Comparison of ENCODE assay signal across 9 cellular contexts in the genomic region with DNA sequence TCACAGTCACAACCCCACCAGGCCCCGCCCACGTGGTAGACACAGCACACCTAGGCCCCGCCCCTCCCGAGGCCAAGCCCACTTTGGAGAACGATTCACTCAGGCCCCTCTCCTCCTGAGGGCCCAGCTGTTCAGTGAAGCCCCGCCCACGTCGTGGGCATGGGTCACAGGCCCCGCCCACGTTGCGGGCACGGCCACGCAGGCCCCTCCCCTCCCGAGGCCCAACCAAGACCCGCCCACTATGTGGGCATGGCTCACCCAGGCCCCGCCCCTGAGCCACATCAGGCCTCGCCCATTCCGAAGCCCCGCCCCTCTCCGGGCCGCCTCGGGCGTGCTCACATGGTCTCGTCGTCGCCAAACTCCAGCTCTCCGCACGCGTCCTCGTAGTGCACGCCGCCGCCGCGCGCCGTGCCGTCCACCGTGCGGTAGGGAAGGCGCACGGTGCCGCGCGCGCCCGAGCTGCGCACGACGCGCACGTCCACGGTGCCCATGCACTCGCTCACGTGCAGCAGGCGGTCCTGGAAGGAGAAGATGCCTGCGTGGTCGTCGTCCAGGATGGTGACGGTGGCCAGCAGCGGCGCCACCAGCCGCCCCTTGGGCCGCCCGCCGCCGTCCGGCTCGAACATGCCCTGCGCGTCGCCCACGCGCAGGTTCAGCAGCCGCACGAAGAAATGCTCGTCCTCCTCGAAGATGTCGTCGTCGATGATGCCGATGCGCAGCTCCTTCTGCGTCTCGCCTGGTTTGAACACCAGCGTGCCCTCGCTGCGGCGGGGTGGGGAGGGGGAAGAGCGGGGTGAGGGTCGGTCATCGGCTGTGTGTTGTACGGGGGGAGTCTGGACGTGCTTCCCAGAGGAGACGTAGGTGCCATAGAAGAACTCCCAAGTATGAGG. TPM values are rescaled to one million over a fixed set of nuclear protein-coding genes. Genes with fewer than 3 reads are reported as not detected.
A peak's percentile ranks its signal among the peaks of the same experiment; 100 is the strongest.
DNase-seq lines count a peak whose midpoint lies in the region; ATAC-seq, FAIRE-seq and TF ChIP-seq lines count a peak whose summit lies in the region.
"Had no signal": no experiment of that assay in that cellular context is flagged by ENCODE, and none has a peak within 500 bp of the region (broad histone marks: within the 10 kb centered on the region; RNA-seq: fewer than 3 reads in every experiment).

No MANE protein-coding gene starts in this region.

- H3K27ac Mint-ChIP-seq in activated T-cell treated with anti-CD3 and anti-CD28 coated beads, Interleukin-2, amount 50 U/mL, for 72 hours = no peak overlapping the region

- H3K4me3 Mint-ChIP-seq in activated T-cell treated with anti-CD3 and anti-CD28 coated beads, Interleukin-2, amount 50 U/mL, for 72 hours = peak overlapping the region; percentile 59 to 84

- H3K27me3 Mint-ChIP-seq in activated T-cell treated with anti-CD3 and anti-CD28 coated beads, Interleukin-2, amount 50 U/mL, for 72 hours (ENCODE audit: low read depth) = peaks cover 72% of the 10 kb centered on the region

- DNase-seq in Daoy (ENCODE audit: low read depth) (peak; percentile 72), NCI-H69 (lab: John Stamatoyannopoulos, UW) (peak; percentile 90), fibroblast of villous mesenchyme (ENCODE audit: low read depth) (peak; percentile 17), occipital lobe (lab: John Stamatoyannopoulos, UW) (peak; percentile 52), NOMO-1 treated with dmso at 0.1 percent for 144 hours (lab: John Stamatoyannopoulos, UW; ENCODE audit: unreplicated experiment) (no peak), NCI-H2107 treated with DMSO at 0.1 percent for 48 hours (lab: John Stamatoyannopoulos, UW; ENCODE audit: unreplicated experiment) (no peak), GM19239 (ENCODE audit: insufficient read length, low spot score) (no peak)
- DNase-seq in activated T-cell treated with anti-CD3 and anti-CD28 coated beads, Interleukin-2, amount 50 U/mL, for 72 hours = peak; percentile 85 to 86

- TF ChIP-seq CTCF in fibroblast of villous mesenchyme (IDR thresholded peaks at IDR 0.05; ENCODE audit: insufficient read depth, low read depth, low read length) = no peak

- no peak overlapping the region for H3K4me3 ChIP-seq in fibroblast of villous mesenchyme (ENCODE audit: low read depth, low read length)

- peaks cover 0 to 2% of the 10 kb centered on the region in 2 donors for H3K9me3 Mint-ChIP-seq in activated T-cell treated with anti-CD3 and anti-CD28 coated beads, Interleukin-2, amount 50 U/mL, for 72 hours

- peak; percentile 75 to 83 for ATAC-seq in activated T-cell treated with anti-CD3 and anti-CD28 coated beads, Interleukin-2, amount 50 U/mL, for 72 hours (replicated peaks in 1 of 2)

- H3K4me1 Mint-ChIP-seq in activated T-cell treated with anti-CD3 and anti-CD28 coated beads, Interleukin-2, amount 50 U/mL, for 72 hours (ENCODE audit: low read depth) = peaks cover 47% of the 10 kb centered on the region

- H3K36me3 Mint-ChIP-seq in activated T-cell treated with anti-CD3 and anti-CD28 coated beads, Interleukin-2, amount 50 U/mL, for 72 hours (ENCODE audit: insufficient read depth in 2 of 2) = peaks cover 2% of the 10 kb centered on the region in 2 donors

- FAIRE-seq in GM19239 (lab: Jason Lieb, UNC) = no peak

RNA-seq across cellular contexts. Expression of a gene that starts 24.0 kb away (rescaled TPM):
- total RNA-seq in Daoy (2014; rRNA removed; shearing (Covaris generic)) = 0.40 TPM in 1 of 2 replicates, not detected in the other
- total RNA-seq in activated T-cell treated with anti-CD3 and anti-CD28 coated beads, Interleukin-2, amount 50 U/mL, for 72 hours = under 1 TPM; 0.17 to 0.97 TPM
- total RNA-seq in fibroblast of villous mesenchyme = not detected in 2 replicates
- 40.1 TPM for total RNA-seq in occipital lobe
- total RNA-seq: pulmonary artery endothelial cell had no signal

RNA-seq across cellular contexts. Expression of a gene that starts 28.4 kb away (rescaled TPM):
- 0.63 and 2.9 TPM in 2 replicates for total RNA-seq in Daoy (2014; rRNA removed; shearing (Covaris generic))
- under 1 TPM; 0.23 to 0.26 TPM for total RNA-seq in activated T-cell treated with anti-CD3 and anti-CD28 coated beads, Interleukin-2, amount 50 U/mL, for 72 hours
- 38.0 and 60.6 TPM in 2 replicates for total RNA-seq in fibroblast of villous mesenchyme
- total RNA-seq in occipital lobe = 74.6 TPM

RNA-seq across cellular contexts. Expression of a gene that starts 36.3 kb away (rescaled TPM):
- total RNA-seq in Daoy (2014; rRNA removed; shearing (Covaris generic)) = 3.3 and 6.5 TPM in 2 replicates
- 10 to 100 TPM in 1 of 2 donors, 1 to 10 TPM in 1; 7.2 to 10.5 TPM for total RNA-seq in activated T-cell treated with anti-CD3 and anti-CD28 coated beads, Interleukin-2, amount 50 U/mL, for 72 hours
- total RNA-seq in fibroblast of villous mesenchyme (2.6 and 3.9 TPM in 2 replicates), occipital lobe (4.2 TPM)

Comparison
In these comparisons a context has a peak if more than half of its experiments do, and no peak if none do; other contexts are left out.
1. DNase-seq: peak in Daoy (single experiment), NCI-H69 (single experiment), activated T-cell treated with anti-CD3 and anti-CD28 coated beads, Interleukin-2, amount 50 U/mL, for 72 hours (2 of 2), fibroblast of villous mesenchyme (single experiment) and occipital lobe (single experiment); none in NOMO-1 treated with dmso at 0.1 percent for 144 hours (single experiment), NCI-H2107 treated with DMSO at 0.1 percent for 48 hours (single experiment) and GM19239 (single experiment).
2. RNA of a gene that starts 24.0 kb away (total RNA-seq): 40.1 TPM in occipital lobe (single experiment); 0.17 to 0.97 TPM in activated T-cell treated with anti-CD3 and anti-CD28 coated beads, Interleukin-2, amount 50 U/mL, for 72 hours, 0.40 TPM in Daoy and not detected in fibroblast of villous mesenchyme; every median in the first group is over 10 times any median in the second.
3. RNA of a gene that starts 28.4 kb away (total RNA-seq): 74.6 TPM in occipital lobe (single experiment) and 38.0 to 60.6 TPM in fibroblast of villous mesenchyme; 0.63 to 2.9 TPM in Daoy and 0.23 to 0.26 TPM in activated T-cell treated with anti-CD3 and anti-CD28 coated beads, Interleukin-2, amount 50 U/mL, for 72 hours; every median in the first group is over 10 times any median in the second.